Comparison of ENCODE assay signal across 25 cellular contexts in genomic region chr1:170303034-170303433, GRCh38.
"Had no signal": no experiment of that assay in that cellular context is flagged by ENCODE, and none has a peak within 500 bp of the region (broad histone marks: within the 10 kb centered on the region; RNA-seq: fewer than 3 reads in every experiment).

No MANE protein-coding gene starts in this region.

- FAIRE-seq: endometrium, endothelial cell of umbilical vein had no signal

- DNase-seq: activated CD4-positive, alpha-beta T cell treated with anti-CD3 and anti-CD28 coated beads for 36 hours; activated CD4-positive, alpha-beta T cell treated with anti-CD3 and anti-CD28 coated beads, Interleukin-2, amount 10 ng/mL, durations not matched to agents 24 days and 14 days; activated CD4-positive, CD25-positive, alpha-beta regulatory T cell; activated CD4-positive, CD25-positive, alpha-beta regulatory T cell treated with anti-CD3 and anti-CD28 coated beads, Interleukin-2, amount 50 U/mL, for 72 hours; activated CD8-positive, alpha-beta memory T cell treated with anti-CD3 and anti-CD28 coated beads for 24 hours; activated CD8-positive, alpha-beta T cell treated with anti-CD3 and anti-CD28 coated beads for 36 hours; activated effector memory CD4-positive, alpha-beta T cell treated with Interleukin-2 at 50 U/mL for 16 hours; activated gamma-delta T cell treated with Interleukin-2 at 50 U/mL for 16 hours; activated naive CD4-positive, alpha-beta T cell treated with anti-CD3 and anti-CD28 coated beads, Interleukin-2, amount 50 U/mL, for 16 hours; activated naive CD4-positive, alpha-beta T cell treated with Interleukin-2 at 50 U/mL for 16 hours; activated T-cell treated with anti-CD3 and anti-CD28 coated beads, Interleukin-2, amount 50 U/mL, for 4 hours; adrenal gland; amygdala; aorta; body of pancreas; caudate nucleus; colonic mucosa; effector CD8-positive, alpha-beta T cell; foreskin melanocyte; head of caudate nucleus; T-helper 2 cell had no signal

- H3K4me3 ChIP-seq: adrenal gland, body of pancreas, colonic mucosa, gastroesophageal sphincter had no signal

- ATAC-seq: activated CD4-positive, alpha-beta T cell treated with anti-CD3 and anti-CD28 coated beads for 36 hours; activated CD8-positive, alpha-beta T cell treated with anti-CD3 and anti-CD28 coated beads for 36 hours; activated T-cell treated with anti-CD3 and anti-CD28 coated beads, Interleukin-2, amount 50 U/mL, for 4 hours; activated T-helper 17 cell treated with anti-CD3 and anti-CD28 coated beads, Interleukin-2, amount 50 U/mL, for 72 hours; body of pancreas; gastroesophageal sphincter had no signal
